Comparison of ENCODE assay signal across 8 cellular contexts in the genomic region with DNA sequence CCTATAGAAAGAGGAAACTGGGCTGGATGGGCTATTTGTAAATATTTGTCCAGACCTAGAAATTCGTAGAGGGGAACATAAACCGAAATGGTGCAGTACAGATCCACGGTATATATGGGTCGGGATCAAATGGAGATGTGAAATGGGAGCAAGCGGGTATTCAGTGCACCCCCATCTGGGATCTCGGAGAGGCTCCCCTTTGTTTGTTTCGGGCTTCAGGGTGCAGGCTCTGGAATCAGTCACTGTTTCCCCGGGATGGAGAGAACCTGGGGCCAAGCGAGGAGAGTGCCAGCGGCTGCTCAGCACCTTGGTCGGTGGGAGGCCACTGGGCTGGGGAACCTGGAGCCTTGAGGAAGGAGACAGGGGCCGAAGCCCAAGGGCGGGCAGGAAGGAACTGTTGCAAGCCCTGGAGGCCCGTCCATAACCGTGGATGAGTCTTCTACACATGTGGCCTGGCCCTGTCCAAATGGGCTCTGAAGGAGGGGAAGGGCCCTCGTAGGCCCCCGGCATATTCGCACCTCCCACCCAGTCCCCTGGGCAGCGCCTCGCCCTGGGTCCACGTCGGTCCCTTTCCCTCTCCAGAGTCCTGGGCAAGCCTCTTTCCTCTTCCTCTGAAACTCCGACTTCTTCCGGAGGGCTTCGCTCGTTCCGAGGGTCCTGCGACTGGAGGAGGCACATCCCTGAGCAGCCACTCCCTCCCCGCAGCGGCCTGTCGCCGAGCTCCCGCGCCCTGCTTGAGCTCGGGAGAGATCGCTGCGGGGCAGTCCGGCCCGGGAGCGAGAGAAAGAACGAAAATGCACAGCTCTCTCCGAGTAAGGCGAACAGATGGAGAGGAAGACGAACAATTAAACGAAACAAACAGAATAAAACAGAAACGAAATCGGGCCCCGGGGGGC. TPM values are rescaled to one million over a fixed set of nuclear protein-coding genes. Genes with fewer than 3 reads are reported as not detected.
DNase-seq lines count a peak whose midpoint lies in the region; ATAC-seq and TF ChIP-seq lines count a peak whose summit lies in the region.

No MANE protein-coding gene starts in this region.

- peaks cover 0 to 73% (median 57%) of the 10 kb centered on the region in 11 experiments; a peak in 20 of 22 replicates for H4K20me1 ChIP-seq in BLaER1 treated with 17β-estradiol and CSF1 and Interleukin-3, amounts not matched to agents 10 nM and 100 nM
- H4K20me1 ChIP-seq in IMR-90 (ENCODE audit: insufficient read depth, low read length) = peaks cover 12% of the 10 kb centered on the region

- H3K27me3 Mint-ChIP-seq in central memory CD8-positive, alpha-beta T cell = peaks cover 94% of the 10 kb centered on the region
- peaks cover 66 to 67% of the 10 kb centered on the region in 2 donors for H3K27me3 Mint-ChIP-seq in natural killer cell (ENCODE audit: low read depth in 2 of 2)

- H3K9ac ChIP-seq in BLaER1 treated with 17β-estradiol and CSF1 and Interleukin-3, amounts not matched to agents 10 nM and 100 nM = peak overlapping the region in 2 of 11 experiments; percentile 6 to 41; a peak in 2 of 22 replicates
- H3K9ac ChIP-seq in IMR-90 (ENCODE audit: low read depth, low read length) = no peak overlapping the region

- H3K18ac ChIP-seq in IMR-90 (ENCODE audit: low read depth, low read length) = no peak overlapping the region

- H4K91ac ChIP-seq in IMR-90 (ENCODE audit: insufficient read depth, low read depth, low read length) = no peak overlapping the region

- peaks cover 92 to 100% (median 100%) of the 10 kb centered on the region in 11 experiments for H3K27me3 ChIP-seq in BLaER1 treated with 17β-estradiol and CSF1 and Interleukin-3, amounts not matched to agents 10 nM and 100 nM
- H3K27me3 ChIP-seq in IMR-90 (ENCODE audit: control insufficient read depth, insufficient read depth, low read length) = peaks cover 30% of the 10 kb centered on the region; the same call in 1 of the 2 replicates

- H3K36me3 Mint-ChIP-seq in central memory CD8-positive, alpha-beta T cell (ENCODE audit: insufficient read depth) = peaks cover 23% of the 10 kb centered on the region
- no peaks in the 10 kb centered on the region for H3K36me3 Mint-ChIP-seq in natural killer cell

- H2AFZ ChIP-seq in IMR-90 (replicated peaks; ENCODE audit: low read length, poor library complexity) = peak overlapping the region; percentile 52

- WGBS in IMR-90 (ENCODE audit: extremely low coverage in 2 of 2, insufficient read length in 1 of 2), 2 experiments = 44% methylated on average over 19 of the region's 48 CpGs; no CpG with 5 or more reads in 1 of the 2 experiments

- peaks cover 58% of the 10 kb centered on the region for H3K4me1 Mint-ChIP-seq in central memory CD8-positive, alpha-beta T cell
- H3K4me1 Mint-ChIP-seq in natural killer cell = peaks cover 64 to 79% of the 10 kb centered on the region in 2 donors

- TF ChIP-seq RAD21 in IMR-90 (IDR thresholded peaks at IDR 0.05; ENCODE audit: low read length) = no peak

- no peaks in the 10 kb centered on the region for H3K9me3 Mint-ChIP-seq in central memory CD8-positive, alpha-beta T cell
- H3K9me3 Mint-ChIP-seq in natural killer cell = no peaks in the 10 kb centered on the region

- H4K5ac ChIP-seq in IMR-90 (ENCODE audit: low read depth, low read length) = no peak overlapping the region

- peaks cover 23 to 66% (median 46%) of the 10 kb centered on the region in 10 experiments for H3K4me1 ChIP-seq in BLaER1 treated with 17β-estradiol and CSF1 and Interleukin-3, amounts not matched to agents 10 nM and 100 nM
- peaks cover 8% of the 10 kb centered on the region for H3K4me1 ChIP-seq in IMR-90 (ENCODE audit: control insufficient read depth, insufficient read depth, low read length)

- no peak overlapping the region for H3K4ac ChIP-seq in IMR-90 (ENCODE audit: low read depth, low read length)

- no peak overlapping the region for H2AK5ac ChIP-seq in IMR-90 (ENCODE audit: low read depth, low read length)

- H3K4me3 Mint-ChIP-seq in central memory CD8-positive, alpha-beta T cell = peak overlapping the region; percentile 82
- peak overlapping the region; percentile 90 for H3K4me3 Mint-ChIP-seq in natural killer cell

- POLR2A ChIA-PET in IMR-90 (lab: Charles Lee; ENCODE audit: unreplicated experiment) = no interaction called here

- H3K9me3 ChIP-seq in BLaER1 treated with 17β-estradiol and CSF1 and Interleukin-3, amounts not matched to agents 10 nM and 100 nM (replicated peaks in 1 of 11) = peaks cover 13 to 34% (median 22%) of the 10 kb centered on the region in 11 experiments
- H3K9me3 ChIP-seq in IMR-90 (ENCODE audit: control insufficient read depth, insufficient read depth, low read length) = peaks cover 12% of the 10 kb centered on the region; the same call in 1 of the 2 replicates

- no peak overlapping the region for H3K23ac ChIP-seq in IMR-90 (ENCODE audit: low read depth, low read length)

- H4K8ac ChIP-seq in IMR-90 (ENCODE audit: low read depth in 2 of 2, low read length in 2 of 2) = no peak overlapping the region

- no peak overlapping the region for H3K14ac ChIP-seq in IMR-90 (replicated peaks; ENCODE audit: low read depth, low read length)

- no peak overlapping the region for H3K56ac ChIP-seq in IMR-90 (ENCODE audit: extremely low read depth, insufficient read depth, low read length)

- no peak overlapping the region for H2BK20ac ChIP-seq in IMR-90 (ENCODE audit: low read depth, low read length)

- H2BK5ac ChIP-seq in IMR-90 (ENCODE audit: low read depth, low read length, poor library complexity, severe bottlenecking) = no peak overlapping the region

- BruUV-seq in IMR-90 (replicated peaks; lab: Mats Ljungman, UMichigan) = no TSS peak

- no peak overlapping the region for H2BK120ac ChIP-seq in IMR-90 (ENCODE audit: low read depth, low read length)

- no peak for TF ChIP-seq CTCF in IMR-90 (conservative IDR thresholded peaks at IDR 0.05; ENCODE audit: low read depth, low read length)
- no peak for TF ChIP-seq CTCF in natural killer cell (IDR thresholded peaks at IDR 0.05)

- H3K36me3 ChIP-seq in BLaER1 treated with 17β-estradiol and CSF1 and Interleukin-3, amounts not matched to agents 10 nM and 100 nM = no peaks in the 10 kb centered on the region
- H3K36me3 ChIP-seq in IMR-90 (ENCODE audit: control insufficient read depth, insufficient read depth, low read length) = peaks cover 23% of the 10 kb centered on the region

- no peak overlapping the region for H3K27ac ChIP-seq in BLaER1 treated with 17β-estradiol and CSF1 and Interleukin-3, amounts not matched to agents 10 nM and 100 nM
- H3K27ac ChIP-seq in IMR-90 (ENCODE audit: insufficient read depth, low read length) = no peak overlapping the region

- H3K4me3 ChIP-seq in BLaER1 treated with 17β-estradiol and CSF1 and Interleukin-3, amounts not matched to agents 10 nM and 100 nM = peak overlapping the region in 9 of 10 experiments; percentile 22 to 58 (median 47); a peak in 15 of 20 replicates
- no peak overlapping the region for H3K4me3 ChIP-seq in IMR-90 (ENCODE audit: insufficient read depth, low read depth, low read length)

- no peak overlapping the region for H3K27ac Mint-ChIP-seq in central memory CD8-positive, alpha-beta T cell (ENCODE audit: low read depth)
- peak overlapping the region in 1 of 2 donors; percentile 71 for H3K27ac Mint-ChIP-seq in natural killer cell

- peak overlapping the region; percentile 46 for H2AK9ac ChIP-seq in IMR-90 (replicated peaks; ENCODE audit: low read depth, low read length, poor library complexity)

- no peak overlapping the region for H2BK15ac ChIP-seq in IMR-90 (ENCODE audit: low read depth, low read length)

- dilution Hi-C loops in IMR-90 (cut with HindIII; ENCODE audit: low sequenced_read_pairs, unreplicated experiment) = no loop called here

- ATAC-seq in IMR-90 (ENCODE audit: low read depth) = no peak
- ATAC-seq in central memory CD8-positive, alpha-beta T cell (replicated peaks; ENCODE audit: extremely low read depth, poor library complexity, severe bottlenecking) = no peak
- peak in 1 of 3 donors; percentile 3 for ATAC-seq in natural killer cell
- ATAC-seq in GM18502 (IDR thresholded peaks at IDR 0.05; ENCODE audit: poor library complexity, unreplicated experiment) = no peak
- no peak for ATAC-seq in GM21528 (IDR thresholded peaks at IDR 0.05; ENCODE audit: low FRiP score, unreplicated experiment)

- CTCF ChIA-PET in IMR-90 (lab: Yijun Ruan, JAX) = no interaction called here

- no peak for TF ChIP-seq POLR2A in IMR-90 (IDR thresholded peaks at IDR 0.05; ENCODE audit: low read depth, low read length)

- H3K79me1 ChIP-seq in IMR-90 (ENCODE audit: low read depth in 1 of 2, low read length in 2 of 2) = peaks cover 3 to 17% of the 10 kb centered on the region in 2 experiments; a peak in 3 of 4 replicates

- H3K4me2 ChIP-seq in BLaER1 treated with 17β-estradiol and CSF1 and Interleukin-3, amounts not matched to agents 10 nM and 100 nM = peak overlapping the region; percentile 71 to 98 (median 82)
- H3K4me2 ChIP-seq in IMR-90 (ENCODE audit: low read depth, low read length) = 0 out of 2 replicates have a peak overlapping the region, but pooled peaks have one; percentile 21

- no peak for DNase-seq in IMR-90
- no peak for DNase-seq in central memory CD8-positive, alpha-beta T cell (ENCODE audit: low spot score in 2 of 2)
- no peak for DNase-seq in natural killer cell
- no peak for DNase-seq in NCI-H345 (lab: John Stamatoyannopoulos, UW)
- DNase-seq in anterior cingulate cortex (lab: John Stamatoyannopoulos, UW) = no peak

- H3K9me1 ChIP-seq in IMR-90 (ENCODE audit: insufficient read depth, low read length) = no peaks in the 10 kb centered on the region

- in situ Hi-C loops in IMR-90 (cut with MboI; ENCODE audit: low sequenced_read_pairs) = no loop called here

- intact Hi-C loops in IMR-90 (cut with micrococcal nuclease) = loop anchor here (5.0 to 10.0 kb wide), 3 partner anchors 102 to 503 kb away; no protein-coding TSS in a partner anchor
- intact Hi-C loops in natural killer cell (cut with micrococcal nuclease) = loop anchor here (5.0 kb wide), 1 partner anchor 52 kb away; no protein-coding TSS in a partner anchor

RNA-seq across cellular contexts. Expression of a gene that starts 3.0 kb away (rescaled TPM):
- total RNA-seq in IMR-90 (2012; rRNA removed) = 1.1 and 1.3 TPM in 2 replicates
- 2.5 and 3.6 TPM in 2 replicates for polyA plus RNA-seq in IMR-90 (2012; rRNA removed)
- 2.0 and 3.7 TPM in 2 replicates for polyA plus RNA-seq in IMR-90 (2012; cell fraction: cytosol; rRNA removed)
- 17.3 and 24.8 TPM in 2 replicates for polyA plus RNA-seq in IMR-90 (2012; cell fraction: nucleus; rRNA removed; ENCODE audit: low replicate concordance)
- not detected for total RNA-seq in natural killer cell

RNA-seq across cellular contexts. Expression of a gene that starts 28.3 kb away (rescaled TPM):
- total RNA-seq in IMR-90 (2012; rRNA removed) = 159 and 172 TPM in 2 replicates
- 115 and 116 TPM in 2 replicates for polyA plus RNA-seq in IMR-90 (2012; rRNA removed)
- 45.8 and 62.6 TPM in 2 replicates for polyA plus RNA-seq in IMR-90 (2012; cell fraction: cytosol; rRNA removed)
- polyA plus RNA-seq in IMR-90 (2012; cell fraction: nucleus; rRNA removed; ENCODE audit: low replicate concordance) = 22.3 and 88.0 TPM in 2 replicates
- total RNA-seq in natural killer cell = 10 to 100 TPM; 71.9 to 93.1 (median 79.8) TPM
